Comparison of ENCODE assay signal across 14 cellular contexts in genomic region chr18:7575465-7576026, GRCh38. TPM values are rescaled to one million over a fixed set of nuclear protein-coding genes. Genes with fewer than 3 reads are reported as not detected.
DNase-seq lines count a peak whose midpoint lies in the region; ATAC-seq and TF ChIP-seq lines count a peak whose summit lies in the region.
"Had no signal": no experiment of that assay in that cellular context is flagged by ENCODE, and none has a peak within 500 bp of the region (broad histone marks: within the 10 kb centered on the region; RNA-seq: fewer than 3 reads in every experiment).

No MANE protein-coding gene starts in this region.

- DNase-seq in AG08395 (ENCODE audit: low spot score): peak; percentile 35
- peak; percentile 44 for DNase-seq in M059J (ENCODE audit: low read depth)
- no peak for DNase-seq in chondrocyte (ENCODE audit: low spot score)
- no peak for DNase-seq in left lung
- no peak for DNase-seq in activated naive CD4-positive, alpha-beta T cell treated with anti-CD3 and anti-CD28 coated beads, Interleukin-2, amount 10 ng/mL, durations not matched to agents 7 days and 5 days
- no peak for DNase-seq in NCI-H446 treated with DMSO at 0.1 percent for 48 hours (lab: John Stamatoyannopoulos, UW)
- no peak for DNase-seq in adrenal gland
- DNase-seq: activated CD8-positive, alpha-beta memory T cell treated with anti-CD3 and anti-CD28 coated beads for 24 hours; activated naive CD4-positive, alpha-beta T cell treated with Interleukin-2 at 50 U/mL for 16 hours; glutamatergic neuron; NCI-H1105; NCI-H510A treated with DMSO at 0.1 percent for 48 hours; SHP77 treated with DMSO at 0.1 percent for 48 hours had no signal

- H3K36me3 Mint-ChIP-seq in chondrocyte (ENCODE audit: low read depth): no peaks in the 10 kb centered on the region
- no peaks in the 10 kb centered on the region for H3K36me3 Mint-ChIP-seq in activated naive CD4-positive, alpha-beta T cell treated with anti-CD3 and anti-CD28 coated beads, Interleukin-2, amount 10 ng/mL, durations not matched to agents 7 days and 5 days

- H3K27me3 Mint-ChIP-seq in chondrocyte (ENCODE audit: low read depth): no peaks in the 10 kb centered on the region
- H3K27me3 Mint-ChIP-seq in activated naive CD4-positive, alpha-beta T cell treated with anti-CD3 and anti-CD28 coated beads, Interleukin-2, amount 10 ng/mL, durations not matched to agents 7 days and 5 days: peaks cover 4% of the 10 kb centered on the region

- H3K4me1 Mint-ChIP-seq in chondrocyte (ENCODE audit: low read depth): peaks cover 75% of the 10 kb centered on the region
- no peaks in the 10 kb centered on the region for H3K4me1 Mint-ChIP-seq in activated naive CD4-positive, alpha-beta T cell treated with anti-CD3 and anti-CD28 coated beads, Interleukin-2, amount 10 ng/mL, durations not matched to agents 7 days and 5 days

- H3K4me3 ChIP-seq in left lung (no peak overlapping the region), adrenal gland (no peak overlapping the region)

- WGBS in adrenal gland, 4 donors: 51 to 61% (median 55%) methylated on average over 2 of the region's 2 CpGs

- no peak for TF ChIP-seq CTCF in chondrocyte (IDR thresholded peaks at IDR 0.05)
- no peak for TF ChIP-seq CTCF in left lung (IDR thresholded peaks at IDR 0.05)
- TF ChIP-seq CTCF in adrenal gland (IDR thresholded peaks at IDR 0.05): no peak

- peak overlapping the region; percentile 92 for H3K27ac Mint-ChIP-seq in chondrocyte (ENCODE audit: unreplicated experiment)
- H3K27ac Mint-ChIP-seq in activated naive CD4-positive, alpha-beta T cell treated with anti-CD3 and anti-CD28 coated beads, Interleukin-2, amount 10 ng/mL, durations not matched to agents 7 days and 5 days: no peak overlapping the region

- H3K36me3 ChIP-seq in left lung (no peaks in the 10 kb centered on the region), adrenal gland (replicated peaks in 1 of 2) (no peaks in the 10 kb centered on the region)

- H3K27ac ChIP-seq in left lung: no peak overlapping the region
- no peak overlapping the region for H3K27ac ChIP-seq in adrenal gland

- intact Hi-C loops in left lung (cut with DNase I): no loop called here
- intact Hi-C loops in adrenal gland (cut with DNase I): loop anchor here in 1 of 2 donors (10.0 kb wide), 1 partner anchor 69 kb away; no protein-coding TSS in a partner anchor

- peaks cover 2% of the 10 kb centered on the region for H3K9me3 Mint-ChIP-seq in chondrocyte (ENCODE audit: low read depth)
- no peaks in the 10 kb centered on the region for H3K9me3 Mint-ChIP-seq in activated naive CD4-positive, alpha-beta T cell treated with anti-CD3 and anti-CD28 coated beads, Interleukin-2, amount 10 ng/mL, durations not matched to agents 7 days and 5 days

- no peak overlapping the region for H3K4me3 Mint-ChIP-seq in chondrocyte (ENCODE audit: unreplicated experiment)
- no peak overlapping the region for H3K4me3 Mint-ChIP-seq in activated naive CD4-positive, alpha-beta T cell treated with anti-CD3 and anti-CD28 coated beads, Interleukin-2, amount 10 ng/mL, durations not matched to agents 7 days and 5 days

- peaks cover 6 to 18% of the 10 kb centered on the region in 2 donors for H3K4me1 ChIP-seq in left lung
- peaks cover 0 to 22% of the 10 kb centered on the region in 2 donors for H3K4me1 ChIP-seq in adrenal gland (replicated peaks in 1 of 2)

- peak; percentile 8 for ATAC-seq in left lung
- ATAC-seq in HG02759 (IDR thresholded peaks at IDR 0.05; ENCODE audit: unreplicated experiment): no peak

- TF ChIP-seq POLR2A in adrenal gland (IDR thresholded peaks at IDR 0.05): no peak

- no peaks in the 10 kb centered on the region for H3K27me3 ChIP-seq in left lung
- no peaks in the 10 kb centered on the region for H3K27me3 ChIP-seq in adrenal gland

- CTCF ChIA-PET in activated naive CD4-positive, alpha-beta T cell treated with anti-CD3 and anti-CD28 coated beads, Interleukin-2, amount 10 ng/mL, durations not matched to agents 7 days and 5 days (lab: Charles Lee): no interaction called here

- H3K9me3 ChIP-seq in left lung (no peaks in the 10 kb centered on the region), adrenal gland (replicated peaks in 1 of 3) (no peaks in the 10 kb centered on the region)

RNA-seq across cellular contexts. Expression of gene PTPRM, which starts 8.4 kb away (rescaled TPM):
- total RNA-seq in M059J (2014; rRNA removed; shearing (Covaris generic)): 14.0 and 32.0 TPM in 2 replicates
- total RNA-seq in chondrocyte: 116 to 142 TPM (median 131 TPM) in 3 replicates
- 10 to 100 TPM; 76.4 to 78.5 TPM for total RNA-seq in left lung
- 100 to 1,000 TPM in 2 of 8 donors, 10 to 100 TPM in 6; 49.4 to 116 (median 60.4) TPM for total RNA-seq in adrenal gland
- polyA plus RNA-seq in adrenal gland: 10 to 100 TPM; 59.0 to 77.2 (median 64.3) TPM

Comparison
In these comparisons a context has a peak if more than half of its experiments do, and no peak if none do; other contexts are left out.
1. DNase-seq: peak in AG08395 (single experiment) and M059J (single experiment); none in chondrocyte (single experiment), left lung (0 of 2), activated naive CD4-positive, alpha-beta T cell treated with anti-CD3 and anti-CD28 coated beads, Interleukin-2, amount 10 ng/mL, durations not matched to agents 7 days and 5 days (single experiment), NCI-H446 treated with DMSO at 0.1 percent for 48 hours (single experiment) and adrenal gland (0 of 7).